Comparison of ENCODE assay signal across 8 cellular contexts in genomic region chr3:47162695-47163022, GRCh38. TPM values are rescaled to one million over a fixed set of nuclear protein-coding genes. Genes with fewer than 3 reads are reported as not detected.
A peak's percentile ranks its signal among the peaks of the same experiment; 100 is the strongest.
DNase-seq lines count a peak whose midpoint lies in the region; ATAC-seq and TF ChIP-seq lines count a peak whose summit lies in the region.

No MANE protein-coding gene starts in this region.

- H3K36me3 ChIP-seq in ascending aorta, result no peaks in the 10 kb centered on the region
- no peaks in the 10 kb centered on the region for H3K36me3 ChIP-seq in transverse colon

- peaks cover 56% of the 10 kb centered on the region for H3K4me1 Mint-ChIP-seq in HFFc6 (ENCODE audit: low read depth)

- H3K27me3 ChIP-seq in ascending aorta (no peaks in the 10 kb centered on the region), transverse colon (no peaks in the 10 kb centered on the region)

- H3K27ac ChIP-seq in ascending aorta (peak overlapping the region; percentile 94 to 97), transverse colon (peak overlapping the region; percentile 95 to 99 (median 98))

- peaks cover 19% of the 10 kb centered on the region; the same call in 1 of the 2 replicates for H3K36me3 Mint-ChIP-seq in HFFc6 (ENCODE audit: low read depth)

- 2 to 7% methylated on average over 3 to 6 of the region's 6 CpGs for WGBS in transverse colon (ENCODE audit: low coverage in 1 of 2), 2 donors

- ATAC-seq in HG03354 (IDR thresholded peaks at IDR 0.05; ENCODE audit: poor library complexity, severe bottlenecking, unreplicated experiment), result no peak
- ATAC-seq in GM18502 (IDR thresholded peaks at IDR 0.05; ENCODE audit: poor library complexity, unreplicated experiment), result no peak

- in situ Hi-C loops in ACHN (cut with HindIII; ENCODE audit: low pct_ligation_motif_present, low pct_unique_long_range_greater_than_20kb, low sequenced_read_pairs) (no loop called here), transverse colon (cut with MboI; ENCODE audit: low pct_ligation_motif_present in 1 of 4, low pct_unique_long_range_greater_than_20kb in 1 of 4, low sequenced_read_pairs in 3 of 4) (loop anchor here in 1 of 4 donors (25.0 kb wide), 1 partner anchor 150 kb away; no protein-coding TSS in a partner anchor)

- H3K27me3 Mint-ChIP-seq in HFFc6 (ENCODE audit: insufficient read depth), result peaks cover 4% of the 10 kb centered on the region; the same call in 1 of the 2 replicates

- no peak for TF ChIP-seq EP300 in transverse colon (IDR thresholded peaks at IDR 0.05; ENCODE audit: low read depth)

- no peak for TF ChIP-seq POLR2A in transverse colon (IDR thresholded peaks at IDR 0.05)

- DNase-seq in ACHN (peak; percentile 7), HFFc6 (no peak), ascending aorta (ENCODE audit: low spot score in 2 of 2) (no peak), left kidney (ENCODE audit: low read depth, low spot score) (peak; percentile 25), transverse colon (no peak), 8988T (no peak)

- H3K4me3 Mint-ChIP-seq in HFFc6, result peak overlapping the region; percentile 99

- peak overlapping the region; percentile 97 for H3K27ac Mint-ChIP-seq in HFFc6

- no peaks in the 10 kb centered on the region for H3K9me3 Mint-ChIP-seq in HFFc6

- H3K9me3 ChIP-seq in ascending aorta (no peaks in the 10 kb centered on the region), transverse colon (no peaks in the 10 kb centered on the region)

- TF ChIP-seq CTCF in HFFc6 (IDR thresholded peaks at IDR 0.05), result no peak
- TF ChIP-seq CTCF in ascending aorta (IDR thresholded peaks at IDR 0.05), result no peak
- TF ChIP-seq CTCF in transverse colon (IDR thresholded peaks at IDR 0.05), result no peak

- peaks cover 3 to 50% of the 10 kb centered on the region in 2 donors for H3K4me1 ChIP-seq in ascending aorta
- H3K4me1 ChIP-seq in transverse colon, result peaks cover 15 to 57% (median 45%) of the 10 kb centered on the region in 4 donors

- intact Hi-C loops in ascending aorta (cut with DNase I) (loop anchor here (2.0 to 10.0 kb wide), 3 partner anchors 152 to 622 kb away; partner anchors contain the start of genes CCDC12 and SMARCC1), transverse colon (cut with DNase I; ENCODE audit: low total_unique reads) (loop anchor here (10.0 kb wide), 1 partner anchor 158 kb away; no protein-coding TSS in a partner anchor)

- peak overlapping the region; percentile 97 to 98 for H3K4me3 ChIP-seq in ascending aorta
- H3K4me3 ChIP-seq in transverse colon, result peak overlapping the region; percentile 84 to 97 (median 92)

RNA-seq across cellular contexts. Expression of gene SETD2, which starts 1.3 kb away (rescaled TPM):
- total RNA-seq in HFFc6 (2021; fragmentation: NEBNext Ultra II Directional; extraction: Animal tissue kit (Norgen Biotek cat#: 25700)), result 10 to 100 TPM; 26.7 to 33.7 (median 30.8) TPM
- total RNA-seq in ascending aorta, result 21.0 TPM
- total RNA-seq in transverse colon, result 100 to 1,000 TPM in 1 of 4 donors, 10 to 100 TPM in 3; 54.3 to 113 (median 67.9) TPM

Comparison
In these comparisons a context has a peak if more than half of its experiments do, and no peak if none do; other contexts are left out.
1. DNase-seq: peak in ACHN (single experiment) and left kidney (single experiment); none in HFFc6 (single experiment), ascending aorta (0 of 2), transverse colon (single experiment) and 8988T (single experiment).